9 cellular contexts compared by ENCODE assay signal in the genomic region with DNA sequence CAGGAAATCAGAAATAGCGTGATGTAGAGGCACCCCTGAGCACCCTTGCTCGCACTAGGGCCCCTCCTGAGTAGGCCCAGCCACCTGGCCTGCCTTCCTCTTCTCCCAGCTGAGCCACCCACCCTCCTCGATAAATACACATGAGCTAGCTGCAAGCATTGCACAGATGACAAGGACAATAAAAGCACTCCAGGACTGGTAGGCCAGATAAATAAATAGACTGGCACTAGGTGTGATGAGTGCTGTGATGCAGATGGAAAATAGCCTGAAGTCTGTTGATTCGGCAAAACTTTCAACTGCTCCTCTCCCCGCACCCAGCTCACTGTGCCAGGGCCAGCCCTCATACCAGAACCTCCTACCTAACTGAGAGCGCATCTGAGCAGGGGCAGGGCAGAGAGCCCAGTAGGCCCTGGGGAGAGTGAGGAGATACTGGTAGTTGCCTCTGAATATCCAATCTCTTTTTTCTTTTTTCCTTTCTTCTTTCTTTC. TPM values are rescaled to one million over a fixed set of nuclear protein-coding genes. Genes with fewer than 3 reads are reported as not detected.
DNase-seq lines count a peak whose midpoint lies in the region; ATAC-seq and TF ChIP-seq lines count a peak whose summit lies in the region.
"Had no signal": no experiment of that assay in that cellular context is flagged by ENCODE, and none has a peak within 500 bp of the region (broad histone marks: within the 10 kb centered on the region; RNA-seq: fewer than 3 reads in every experiment).

No MANE protein-coding gene starts in this region.

- CTCF ChIA-PET in CD8-positive, alpha-beta T cell (lab: Charles Lee): interaction anchor here (1.2 kb wide), 1 partner anchor 116 kb away, joined by 3 read pairs; no protein-coding TSS in a partner anchor

- peak in 1 of 7 experiments; percentile 24 for DNase-seq in CD8-positive, alpha-beta T cell
- peak; percentile 96 for DNase-seq in LNCaP clone FGC (ENCODE audit: low read depth)
- no peak for DNase-seq in natural killer cell
- DNase-seq in COLO829 (ENCODE audit: low spot score): no peak
- no peak for DNase-seq in activated CD4-positive, CD25-positive, alpha-beta regulatory T cell (lab: John Stamatoyannopoulos, UW)
- no peak for DNase-seq in NCI-H82 (lab: John Stamatoyannopoulos, UW)
- DNase-seq in activated CD8-positive, alpha-beta memory T cell treated with anti-CD3 and anti-CD28 coated beads, Interleukin-2, amount 50 U/mL, for 4 hours: no peak

- intact Hi-C loops in CD8-positive, alpha-beta T cell (cut with DNase I, micrococcal nuclease): no loop called here
- intact Hi-C loops in natural killer cell (cut with micrococcal nuclease): no loop called here

- H3K27me3 Mint-ChIP-seq in CD8-positive, alpha-beta T cell (ENCODE audit: low read depth): no peaks in the 10 kb centered on the region
- no peaks in the 10 kb centered on the region for H3K27me3 Mint-ChIP-seq in activated T-helper 17 cell treated with anti-CD3 and anti-CD28 coated beads, Interleukin-2, amount 50 U/mL, for 72 hours
- no peaks in the 10 kb centered on the region for H3K27me3 Mint-ChIP-seq in natural killer cell (ENCODE audit: low read depth in 2 of 2)

- H3K27me3 ChIP-seq in CD8-positive, alpha-beta T cell (ENCODE audit: insufficient read depth, low read length): no peaks in the 10 kb centered on the region

- H3K27ac ChIP-seq in CD8-positive, alpha-beta T cell (ENCODE audit: low read depth, low read length): no peak overlapping the region
- H3K27ac ChIP-seq: KMS-11 had no signal

- peaks cover 44% of the 10 kb centered on the region for H3K4me1 ChIP-seq in CD8-positive, alpha-beta T cell (ENCODE audit: insufficient read depth, low read length)

- peaks cover 52% of the 10 kb centered on the region for H3K4me1 Mint-ChIP-seq in CD8-positive, alpha-beta T cell (ENCODE audit: low read depth)
- peaks cover 34% of the 10 kb centered on the region for H3K4me1 Mint-ChIP-seq in activated T-helper 17 cell treated with anti-CD3 and anti-CD28 coated beads, Interleukin-2, amount 50 U/mL, for 72 hours
- H3K4me1 Mint-ChIP-seq in natural killer cell: peaks cover 26 to 50% of the 10 kb centered on the region in 2 donors

- TF ChIP-seq CTCF in CD8-positive, alpha-beta T cell (IDR thresholded peaks at IDR 0.05): no peak
- no peak for TF ChIP-seq CTCF in LNCaP clone FGC (IDR thresholded peaks at IDR 0.05; ENCODE audit: control insufficient read depth, extremely low read depth, insufficient read depth)
- no peak for TF ChIP-seq CTCF in natural killer cell (IDR thresholded peaks at IDR 0.05)

- H3K4me3 Mint-ChIP-seq in CD8-positive, alpha-beta T cell: peak overlapping the region; percentile 5
- peak overlapping the region; percentile 78 for H3K4me3 Mint-ChIP-seq in activated T-helper 17 cell treated with anti-CD3 and anti-CD28 coated beads, Interleukin-2, amount 50 U/mL, for 72 hours
- H3K4me3 Mint-ChIP-seq in natural killer cell: no peak overlapping the region

- H3K36me3 Mint-ChIP-seq in CD8-positive, alpha-beta T cell: peaks cover 26% of the 10 kb centered on the region
- peaks cover 25% of the 10 kb centered on the region for H3K36me3 Mint-ChIP-seq in activated T-helper 17 cell treated with anti-CD3 and anti-CD28 coated beads, Interleukin-2, amount 50 U/mL, for 72 hours (ENCODE audit: low read depth)
- no peaks in the 10 kb centered on the region for H3K36me3 Mint-ChIP-seq in natural killer cell

- POLR2A ChIA-PET in CD8-positive, alpha-beta T cell (lab: Charles Lee): no interaction called here

- no peaks in the 10 kb centered on the region for H3K9me3 ChIP-seq in CD8-positive, alpha-beta T cell (ENCODE audit: low read length)

- peak overlapping the region; percentile 90 for H3K27ac Mint-ChIP-seq in CD8-positive, alpha-beta T cell
- peak overlapping the region; percentile 94 for H3K27ac Mint-ChIP-seq in activated T-helper 17 cell treated with anti-CD3 and anti-CD28 coated beads, Interleukin-2, amount 50 U/mL, for 72 hours
- H3K27ac Mint-ChIP-seq in natural killer cell: peak overlapping the region; percentile 93 to 95

- ATAC-seq in CD8-positive, alpha-beta T cell: no peak
- ATAC-seq in activated T-helper 17 cell treated with anti-CD3 and anti-CD28 coated beads, Interleukin-2, amount 50 U/mL, for 72 hours (replicated peaks): no peak
- no peak for ATAC-seq in natural killer cell

- H3K4me3 ChIP-seq in CD8-positive, alpha-beta T cell (ENCODE audit: low read depth, low read length): no peak overlapping the region
- no peak overlapping the region for H3K4me3 ChIP-seq in LNCaP clone FGC (ENCODE audit: low read depth, low read length)

- no peaks in the 10 kb centered on the region for H3K36me3 ChIP-seq in CD8-positive, alpha-beta T cell (ENCODE audit: insufficient read depth, low read length)

- H3K9me3 Mint-ChIP-seq in CD8-positive, alpha-beta T cell: no peaks in the 10 kb centered on the region
- H3K9me3 Mint-ChIP-seq in activated T-helper 17 cell treated with anti-CD3 and anti-CD28 coated beads, Interleukin-2, amount 50 U/mL, for 72 hours: no peaks in the 10 kb centered on the region
- no peaks in the 10 kb centered on the region for H3K9me3 Mint-ChIP-seq in natural killer cell

RNA-seq across cellular contexts. Expression of a gene that starts 54.5 kb away (rescaled TPM):
- total RNA-seq in CD8-positive, alpha-beta T cell: 10 to 100 TPM; 84.8 to 87.0 TPM
- total RNA-seq in activated T-helper 17 cell treated with anti-CD3 and anti-CD28 coated beads, Interleukin-2, amount 50 U/mL, for 72 hours: 1,000 to 10,000 TPM in 1 of 2 donors, 100 to 1,000 TPM in 1; 862 to 1,104 TPM
- 100 to 1,000 TPM in 2 of 3 donors, 10 to 100 TPM in 1; 98.5 to 132 (median 104) TPM for total RNA-seq in natural killer cell

RNA-seq across cellular contexts. Expression of a gene that starts 56.2 kb away (rescaled TPM):
- 10 to 100 TPM; 27.5 to 31.0 TPM for total RNA-seq in CD8-positive, alpha-beta T cell
- 10 to 100 TPM; 13.6 to 22.2 TPM for total RNA-seq in activated T-helper 17 cell treated with anti-CD3 and anti-CD28 coated beads, Interleukin-2, amount 50 U/mL, for 72 hours
- total RNA-seq in natural killer cell: 10 to 100 TPM; 21.9 to 29.2 (median 22.0) TPM

Comparison
In these comparisons a context has a peak if more than half of its experiments do, and no peak if none do; other contexts are left out.
1. RNA of a gene that starts 54.5 kb away (total RNA-seq): 862 to 1,104 TPM in activated T-helper 17 cell treated with anti-CD3 and anti-CD28 coated beads, Interleukin-2, amount 50 U/mL, for 72 hours; 98.5 to 132 TPM in natural killer cell and 84.8 to 87.0 TPM in CD8-positive, alpha-beta T cell; every median in the first group is over 4 times any median in the second.
2. Peak in every context shown above with its lines, with median percentiles within 50 percentile points of each other: H3K27ac Mint-ChIP-seq.